In genomic region chr19:4534836-4535658, GRCh38 we compare ENCODE assay signal across 1 cellular context.
A peak's percentile ranks its signal among the peaks of the same experiment; 100 is the strongest.
TF ChIP-seq lines count a peak whose summit lies in the region.

A gene with protein sequence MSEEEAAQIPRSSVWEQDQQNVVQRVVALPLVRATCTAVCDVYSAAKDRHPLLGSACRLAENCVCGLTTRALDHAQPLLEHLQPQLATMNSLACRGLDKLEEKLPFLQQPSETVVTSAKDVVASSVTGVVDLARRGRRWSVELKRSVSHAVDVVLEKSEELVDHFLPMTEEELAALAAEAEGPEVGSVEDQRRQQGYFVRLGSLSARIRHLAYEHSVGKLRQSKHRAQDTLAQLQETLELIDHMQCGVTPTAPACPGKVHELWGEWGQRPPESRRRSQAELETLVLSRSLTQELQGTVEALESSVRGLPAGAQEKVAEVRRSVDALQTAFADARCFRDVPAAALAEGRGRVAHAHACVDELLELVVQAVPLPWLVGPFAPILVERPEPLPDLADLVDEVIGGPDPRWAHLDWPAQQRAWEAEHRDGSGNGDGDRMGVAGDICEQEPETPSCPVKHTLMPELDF (minus strand): TSS chr19:4535224. CDS start chr19:4534074, 1,150 bp downstream.

TF ChIP-seq in GM12878, 131 proteins besides CTCF, POLR2A, EP300 and RAD21 (continued from another document):
- peak; percentile 37; the same call in 1 of the 2 replicates for TF ChIP-seq BMI1 (IDR thresholded peaks at IDR 0.05; ENCODE audit: borderline replicate concordance)
- TF ChIP-seq, protein P1, sequence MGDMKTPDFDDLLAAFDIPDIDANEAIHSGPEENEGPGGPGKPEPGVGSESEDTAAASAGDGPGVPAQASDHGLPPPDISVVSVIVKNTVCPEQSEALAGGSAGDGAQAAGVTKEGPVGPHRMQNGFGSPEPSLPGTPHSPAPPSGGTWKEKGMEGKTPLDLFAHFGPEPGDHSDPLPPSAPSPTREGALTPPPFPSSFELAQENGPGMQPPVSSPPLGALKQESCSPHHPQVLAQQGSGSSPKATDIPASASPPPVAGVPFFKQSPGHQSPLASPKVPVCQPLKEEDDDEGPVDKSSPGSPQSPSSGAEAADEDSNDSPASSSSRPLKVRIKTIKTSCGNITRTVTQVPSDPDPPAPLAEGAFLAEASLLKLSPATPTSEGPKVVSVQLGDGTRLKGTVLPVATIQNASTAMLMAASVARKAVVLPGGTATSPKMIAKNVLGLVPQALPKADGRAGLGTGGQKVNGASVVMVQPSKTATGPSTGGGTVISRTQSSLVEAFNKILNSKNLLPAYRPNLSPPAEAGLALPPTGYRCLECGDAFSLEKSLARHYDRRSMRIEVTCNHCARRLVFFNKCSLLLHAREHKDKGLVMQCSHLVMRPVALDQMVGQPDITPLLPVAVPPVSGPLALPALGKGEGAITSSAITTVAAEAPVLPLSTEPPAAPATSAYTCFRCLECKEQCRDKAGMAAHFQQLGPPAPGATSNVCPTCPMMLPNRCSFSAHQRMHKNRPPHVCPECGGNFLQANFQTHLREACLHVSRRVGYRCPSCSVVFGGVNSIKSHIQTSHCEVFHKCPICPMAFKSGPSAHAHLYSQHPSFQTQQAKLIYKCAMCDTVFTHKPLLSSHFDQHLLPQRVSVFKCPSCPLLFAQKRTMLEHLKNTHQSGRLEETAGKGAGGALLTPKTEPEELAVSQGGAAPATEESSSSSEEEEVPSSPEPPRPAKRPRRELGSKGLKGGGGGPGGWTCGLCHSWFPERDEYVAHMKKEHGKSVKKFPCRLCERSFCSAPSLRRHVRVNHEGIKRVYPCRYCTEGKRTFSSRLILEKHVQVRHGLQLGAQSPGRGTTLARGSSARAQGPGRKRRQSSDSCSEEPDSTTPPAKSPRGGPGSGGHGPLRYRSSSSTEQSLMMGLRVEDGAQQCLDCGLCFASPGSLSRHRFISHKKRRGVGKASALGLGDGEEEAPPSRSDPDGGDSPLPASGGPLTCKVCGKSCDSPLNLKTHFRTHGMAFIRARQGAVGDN (IDR thresholded peaks at IDR 0.05), result no peak
- TF ChIP-seq EGR1 (IDR thresholded peaks at IDR 0.05; ENCODE audit: borderline replicate concordance in 1 of 2, low read depth in 2 of 2, low read length in 2 of 2), result peak in 1 of 2 experiments; percentile 51; a peak in 1 of 3 replicates
- TF ChIP-seq, protein P2, sequence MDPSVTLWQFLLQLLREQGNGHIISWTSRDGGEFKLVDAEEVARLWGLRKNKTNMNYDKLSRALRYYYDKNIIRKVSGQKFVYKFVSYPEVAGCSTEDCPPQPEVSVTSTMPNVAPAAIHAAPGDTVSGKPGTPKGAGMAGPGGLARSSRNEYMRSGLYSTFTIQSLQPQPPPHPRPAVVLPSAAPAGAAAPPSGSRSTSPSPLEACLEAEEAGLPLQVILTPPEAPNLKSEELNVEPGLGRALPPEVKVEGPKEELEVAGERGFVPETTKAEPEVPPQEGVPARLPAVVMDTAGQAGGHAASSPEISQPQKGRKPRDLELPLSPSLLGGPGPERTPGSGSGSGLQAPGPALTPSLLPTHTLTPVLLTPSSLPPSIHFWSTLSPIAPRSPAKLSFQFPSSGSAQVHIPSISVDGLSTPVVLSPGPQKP (IDR thresholded peaks at IDR 0.05; ENCODE audit: low read depth, low read length), result no peak
